In the genomic region with DNA sequence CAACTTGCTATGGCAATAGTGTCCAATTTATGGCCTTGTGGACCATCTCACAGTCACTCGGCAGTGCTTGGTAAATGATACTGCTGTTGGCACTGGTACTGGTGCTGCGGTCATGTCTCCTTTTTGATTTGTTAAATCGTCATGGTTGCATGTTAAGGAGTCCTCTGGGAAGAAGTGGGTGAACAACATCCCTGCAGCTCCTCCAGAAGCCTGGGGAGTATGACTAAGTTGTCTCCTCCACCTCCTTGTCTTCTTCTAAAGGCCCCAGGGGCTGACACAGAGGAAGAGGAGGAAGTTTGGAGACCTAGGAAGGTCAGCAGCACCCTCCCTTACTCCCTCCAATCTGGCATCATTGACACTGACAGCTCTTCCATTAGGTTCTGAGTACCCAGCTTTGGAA, we compare ENCODE assay signal across 8 cellular contexts. TPM values are rescaled to one million over a fixed set of nuclear protein-coding genes. Genes with fewer than 3 reads are reported as not detected.
DNase-seq lines count a peak whose midpoint lies in the region; ATAC-seq and TF ChIP-seq lines count a peak whose summit lies in the region.

No MANE protein-coding gene starts in this region.

- H3K79me2 ChIP-seq in mammary epithelial cell (ENCODE audit: insufficient read depth, low read length), result peaks cover 79% of the 10 kb centered on the region

- peak overlapping the region; percentile 83 for H3K4me2 ChIP-seq in mammary epithelial cell (ENCODE audit: insufficient read depth, low read depth, low read length)

- ATAC-seq in GM18502 (IDR thresholded peaks at IDR 0.05; ENCODE audit: poor library complexity, unreplicated experiment), result no peak
- no peak for ATAC-seq in HG02973 (IDR thresholded peaks at IDR 0.05; ENCODE audit: unreplicated experiment)

- no peak overlapping the region for H2AFZ ChIP-seq in mammary epithelial cell (ENCODE audit: low read depth, low read length)

- peaks cover 4% of the 10 kb centered on the region for H3K36me3 ChIP-seq in mammary epithelial cell (ENCODE audit: insufficient read depth, low read length)
- H3K36me3 ChIP-seq in mesodermal cell (ENCODE audit: control insufficient read depth, insufficient read depth, low read length), result peaks cover 18% of the 10 kb centered on the region

- peak overlapping the region; percentile 95 for H3K9ac ChIP-seq in mammary epithelial cell (ENCODE audit: insufficient read depth, low read length)

- CTCF ChIA-PET in mammary epithelial cell (lab: Charles Lee; ENCODE audit: low non-redundant PET), result interaction anchor here (1.0 to 1.1 kb wide), 2 partner anchors 9 to 55 kb away, joined by 3 to 7 read pairs; partner anchors contain the start of gene ITPRIP

- peak overlapping the region in 1 of 3 experiments; percentile 15 for H3K4me3 ChIP-seq in mammary epithelial cell (replicated peaks in 1 of 3; ENCODE audit: insufficient read depth in 1 of 3, low read depth in 2 of 3, low read length in 3 of 3)
- H3K4me3 ChIP-seq in mesodermal cell (ENCODE audit: extremely low read depth, insufficient read depth, low read length, poor library complexity, severe bottlenecking), result no peak overlapping the region

- H3K4me1 ChIP-seq in mammary epithelial cell (ENCODE audit: insufficient read depth, low read length) (peaks cover 74% of the 10 kb centered on the region), mesodermal cell (ENCODE audit: control insufficient read depth, insufficient read depth, low read length, poor library complexity, severe bottlenecking) (peaks cover 89% of the 10 kb centered on the region)

- DNase-seq in A172 (ENCODE audit: low spot score) (peak; percentile 78), HT1080 (ENCODE audit: low read depth) (peak; percentile 91), mammary epithelial cell (peak; percentile 84), activated gamma-delta T cell (lab: John Stamatoyannopoulos, UW) (no peak), SW480 (ENCODE audit: low spot score) (no peak)

- TSS peak; percentile 87 for BruUV-seq in mammary epithelial cell (replicated peaks; lab: Mats Ljungman, UMichigan)

- H3K9me3 ChIP-seq in mammary epithelial cell (replicated peaks; ENCODE audit: insufficient read depth, low read length) (no peaks in the 10 kb centered on the region), mesodermal cell (ENCODE audit: control insufficient read depth, low read length) (no peaks in the 10 kb centered on the region)

- dilution Hi-C loops in mammary epithelial cell (cut with HindIII; ENCODE audit: low sequenced_read_pairs), result no loop called here

- 31% methylated on average over 3 of the region's 3 CpGs for WGBS in mammary epithelial cell (ENCODE audit: low coverage, missing lambda C conversion rate)
- 86 to 93% methylated on average over 2 of the region's 3 CpGs for WGBS in mesodermal cell (ENCODE audit: insufficient coverage in 2 of 2), 2 experiments

- in situ Hi-C loops in mammary epithelial cell (cut with MboI; ENCODE audit: low sequenced_read_pairs in 2 of 2), result no loop called here

- no peaks in the 10 kb centered on the region for H3K27me3 ChIP-seq in mammary epithelial cell (ENCODE audit: insufficient read depth, low read length)

- TF ChIP-seq CTCF in mammary epithelial cell (conservative IDR thresholded peaks at IDR 0.05 in 1 of 2, IDR thresholded peaks at IDR 0.05 in 1 of 2; ENCODE audit: extremely low read depth in 1 of 2, insufficient read depth in 1 of 2, low read depth in 1 of 2, low read length in 2 of 2), result no peak

- H3K27ac ChIP-seq in mammary epithelial cell (ENCODE audit: insufficient read depth, low read depth, low read length), result peak overlapping the region; percentile 98
- H3K27ac ChIP-seq in mesodermal cell (ENCODE audit: low read depth, low read length, severe bottlenecking), result peak overlapping the region; percentile 96

- H4K20me1 ChIP-seq in mammary epithelial cell (ENCODE audit: insufficient read depth, low read length), result no peaks in the 10 kb centered on the region

- intact Hi-C loops in mammary epithelial cell (cut with micrococcal nuclease), result loop anchor here (1.0 to 2.0 kb wide), 4 partner anchors 9 to 61 kb away; partner anchors contain the start of genes GSTO2 and ITPRIP

RNA-seq across cellular contexts. Expression of gene ITPRIP, which starts 8.5 kb away (rescaled TPM):
- 4.8 and 6.2 TPM in 2 replicates for total RNA-seq in A172 (2014; rRNA removed; shearing (Covaris generic))
- total RNA-seq in HT1080 (2014; rRNA removed; shearing (Covaris generic)), result 14.0 and 20.0 TPM in 2 replicates
- 64.3 and 65.9 TPM in 2 replicates for polyA plus RNA-seq in HT1080 (2015; cell fraction: cytosol; rRNA removed)
- 96.2 and 99.9 TPM in 2 replicates for polyA plus RNA-seq in HT1080 (2015; cell fraction: nucleus; rRNA removed)
- 10 to 100 TPM; 21.5 to 37.2 TPM for total RNA-seq in mammary epithelial cell
- polyA plus RNA-seq in mammary epithelial cell, result 14.4 TPM
- polyA minus RNA-seq in mammary epithelial cell, result 24.0 TPM
- 20.3 TPM for polyA plus RNA-seq in mesodermal cell (2013, experiment 1 of 2)
- polyA plus RNA-seq in mesodermal cell (2013, experiment 2 of 2), result 18.3 TPM

RNA-seq across cellular contexts. Expression of gene CFAP58, which starts 23.9 kb away (rescaled TPM):
- total RNA-seq in A172 (2014; rRNA removed; shearing (Covaris generic)), result 0.74 and 0.83 TPM in 2 replicates
- 0.58 and 1.8 TPM in 2 replicates for total RNA-seq in HT1080 (2014; rRNA removed; shearing (Covaris generic))
- polyA plus RNA-seq in HT1080 (2015; cell fraction: cytosol; rRNA removed), result 1.9 and 2.7 TPM in 2 replicates
- 2.3 and 3.9 TPM in 2 replicates for polyA plus RNA-seq in HT1080 (2015; cell fraction: nucleus; rRNA removed)
- total RNA-seq in mammary epithelial cell, result 1 to 10 TPM in 1 of 2 donors, under 1 TPM in 1; 0.17 to 1.0 TPM
- 0.23 TPM for polyA plus RNA-seq in mammary epithelial cell
- polyA minus RNA-seq in mammary epithelial cell, result not detected
- polyA plus RNA-seq in mesodermal cell (2013, experiment 1 of 2), result 1.7 TPM
- polyA plus RNA-seq in mesodermal cell (2013, experiment 2 of 2), result 1.5 TPM

Comparison
In these comparisons a context has a peak if more than half of its experiments do, and no peak if none do; other contexts are left out.
1. DNase-seq: peak in A172 (single experiment), HT1080 (single experiment) and mammary epithelial cell (single experiment); none in activated gamma-delta T cell (single experiment) and SW480 (single experiment).